Comparison of ENCODE assay signal across 25 cellular contexts in the genomic region with DNA sequence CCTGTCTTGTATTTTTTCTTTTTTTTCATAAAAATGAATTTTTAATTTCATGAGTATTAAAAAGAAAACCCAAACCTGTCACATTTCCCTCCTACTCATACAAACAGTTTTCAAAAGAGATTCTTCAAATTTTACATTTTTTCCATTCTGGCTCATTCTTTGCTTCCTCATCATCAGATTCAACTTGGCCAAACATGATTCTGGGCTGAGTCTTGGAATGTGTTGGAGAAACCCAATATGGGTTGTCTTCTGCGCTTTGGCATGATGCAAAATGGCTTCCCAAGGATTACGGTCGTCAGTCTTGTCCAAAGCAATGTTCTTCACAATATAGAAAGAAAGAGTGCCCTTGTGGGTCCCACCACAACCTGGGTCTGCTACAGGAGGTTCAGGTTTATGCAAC. TPM values are rescaled to one million over a fixed set of nuclear protein-coding genes. Genes with fewer than 3 reads are reported as not detected.
DNase-seq lines count a peak whose midpoint lies in the region; ATAC-seq lines count a peak whose summit lies in the region.
"Had no signal": no experiment of that assay in that cellular context is flagged by ENCODE, and none has a peak within 500 bp of the region (broad histone marks: within the 10 kb centered on the region; RNA-seq: fewer than 3 reads in every experiment).

No MANE protein-coding gene starts in this region.

- H3K79me1 ChIP-seq in mesenchymal stem cell (replicated peaks; ENCODE audit: low read length, poor library complexity, severe bottlenecking) = no peaks in the 10 kb centered on the region

- H2AFZ ChIP-seq in ACC112 (ENCODE audit: low read length, unreplicated experiment) (peak overlapping the region; percentile 79), mesenchymal stem cell (ENCODE audit: low read depth, low read length) (no peak overlapping the region)

- H2BK12ac ChIP-seq in mesenchymal stem cell (ENCODE audit: low read length in 2 of 2) = peak overlapping the region in 1 of 2 experiments; percentile 51

- H3K14ac ChIP-seq in mesenchymal stem cell (ENCODE audit: low read length in 2 of 2) = no peak overlapping the region

- H3K4ac ChIP-seq in mesenchymal stem cell (ENCODE audit: low read depth in 1 of 2, low read length in 2 of 2) = no peak overlapping the region

- H3K9me3 ChIP-seq in SJSA1 (replicated peaks) (no peaks in the 10 kb centered on the region), mesenchymal stem cell (ENCODE audit: control insufficient read depth, low read length) (no peaks in the 10 kb centered on the region), skeletal muscle satellite cell (replicated peaks; ENCODE audit: low read length) (no peaks in the 10 kb centered on the region)

- H3K4me3 ChIP-seq in ACC112 (ENCODE audit: low read depth, low read length) = no peak overlapping the region
- H3K4me3 ChIP-seq in SJSA1 = no peak overlapping the region
- no peak overlapping the region for H3K4me3 ChIP-seq in mesenchymal stem cell (ENCODE audit: insufficient read depth in 1 of 2, low read depth in 1 of 2, low read length in 2 of 2)
- no peak overlapping the region for H3K4me3 ChIP-seq in skeletal muscle satellite cell (ENCODE audit: low read length)

- no peak overlapping the region for H2BK5ac ChIP-seq in mesenchymal stem cell (ENCODE audit: low read depth, low read length, poor library complexity, severe bottlenecking)

- no peak overlapping the region for H2BK120ac ChIP-seq in mesenchymal stem cell (ENCODE audit: low read depth, low read length)

- peak overlapping the region; percentile 49 for H4K8ac ChIP-seq in mesenchymal stem cell (ENCODE audit: low read length)

- H3K4me2 ChIP-seq in mesenchymal stem cell (ENCODE audit: low read length, poor library complexity, severe bottlenecking) = no peak overlapping the region
- peak overlapping the region; percentile 13 for H3K4me2 ChIP-seq in skeletal muscle satellite cell (ENCODE audit: low read length)

- no peak overlapping the region for H3K23ac ChIP-seq in mesenchymal stem cell (ENCODE audit: low read length in 2 of 2)

- H4K91ac ChIP-seq in mesenchymal stem cell (ENCODE audit: low read length) = no peak overlapping the region

- peaks cover 25% of the 10 kb centered on the region for H3K4me1 ChIP-seq in ACC112 (ENCODE audit: control insufficient read depth, insufficient read depth, low read length, unreplicated experiment)
- H3K4me1 ChIP-seq in SJSA1 (replicated peaks) = peaks cover 33% of the 10 kb centered on the region
- H3K4me1 ChIP-seq in mesenchymal stem cell (ENCODE audit: control insufficient read depth, insufficient read depth, low read depth, low read length) = peaks cover 4% of the 10 kb centered on the region
- H3K4me1 ChIP-seq in skeletal muscle satellite cell (ENCODE audit: control insufficient read depth, insufficient read depth, low read length) = peaks cover 32% of the 10 kb centered on the region

- WGBS in mesenchymal stem cell = 82% methylated on average over 3 of the region's 3 CpGs

- H2AK5ac ChIP-seq in mesenchymal stem cell (ENCODE audit: low read length, severe bottlenecking) = peak overlapping the region; percentile 87

- no peak for ATAC-seq in GM18858 (IDR thresholded peaks at IDR 0.05; ENCODE audit: unreplicated experiment)
- ATAC-seq: HCT116, HepG2, Panc1 had no signal

- H3K18ac ChIP-seq in mesenchymal stem cell (ENCODE audit: low read depth in 1 of 2, low read length in 2 of 2) = no peak overlapping the region

- H3K79me2 ChIP-seq in ACC112 (ENCODE audit: control insufficient read depth, insufficient read depth, low read length, unreplicated experiment) = no peaks in the 10 kb centered on the region

- H3K27ac ChIP-seq in ACC112 (ENCODE audit: low read depth, low read length) (0 out of 2 replicates have a peak overlapping the region, but pooled peaks have one; percentile 28), SJSA1 (peak overlapping the region; percentile 69), mesenchymal stem cell (ENCODE audit: low read length, poor library complexity, severe bottlenecking) (peak overlapping the region; percentile 19)
- H3K27ac ChIP-seq: 22Rv1, RWPE1 had no signal

- no peak overlapping the region for H3K9ac ChIP-seq in mesenchymal stem cell (ENCODE audit: low read length)
- peak overlapping the region; percentile 43 for H3K9ac ChIP-seq in skeletal muscle satellite cell (ENCODE audit: low read depth, low read length)

- DNase-seq in SJSA1 (ENCODE audit: low read depth in 1 of 2, low spot score in 2 of 2) (no peak), mesenchymal stem cell (no peak), DMS153 (lab: John Stamatoyannopoulos, UW) (no peak), UCSD-AML1 (lab: John Stamatoyannopoulos, UW; ENCODE audit: unreplicated experiment) (no peak)
- DNase-seq: ACHN, Calu3, KBM-7, MV-4-11, NCI-H1105, NCI-H2029, NCI-H526 treated with DMSO at 0.1 percent for 48 hours, SHP77 had no signal

- no peaks in the 10 kb centered on the region for H3K27me3 ChIP-seq in ACC112 (ENCODE audit: insufficient read depth, low read length)
- no peaks in the 10 kb centered on the region for H3K27me3 ChIP-seq in SJSA1 (replicated peaks)
- no peaks in the 10 kb centered on the region for H3K27me3 ChIP-seq in mesenchymal stem cell (ENCODE audit: control insufficient read depth in 1 of 2, insufficient read depth in 1 of 2, low read length in 2 of 2)
- no peaks in the 10 kb centered on the region for H3K27me3 ChIP-seq in skeletal muscle satellite cell (ENCODE audit: control insufficient read depth, insufficient read depth, low read length)

- H3K36me3 ChIP-seq in ACC112 (ENCODE audit: insufficient read depth, low read length) = no peaks in the 10 kb centered on the region
- no peaks in the 10 kb centered on the region for H3K36me3 ChIP-seq in SJSA1
- peaks cover 0 to 4% of the 10 kb centered on the region in 2 experiments for H3K36me3 ChIP-seq in mesenchymal stem cell (ENCODE audit: control insufficient read depth in 1 of 2, insufficient read depth in 2 of 2, low read depth in 1 of 2, low read length in 2 of 2)
- no peaks in the 10 kb centered on the region for H3K36me3 ChIP-seq in skeletal muscle satellite cell (ENCODE audit: insufficient read depth, low read length)

- no peak overlapping the region for H2BK15ac ChIP-seq in mesenchymal stem cell (ENCODE audit: low read depth, poor library complexity, severe bottlenecking)

RNA-seq across cellular contexts. Expression of gene TM4SF4, which starts 12.4 kb away (rescaled TPM):
- not detected in 2 replicates for total RNA-seq in SJSA1 (2014; rRNA removed; shearing (Covaris generic))
- polyA plus RNA-seq in mesenchymal stem cell (2013, experiment 1 of 2) = 0.03 TPM
- polyA plus RNA-seq in mesenchymal stem cell (2013, experiment 2 of 2) = 0.03 TPM
- total RNA-seq in skeletal muscle satellite cell (2012; rRNA removed) = not detected in 2 replicates
- total RNA-seq: G401, H1, HT1080, MCF 10A, OCI-LY7 had no signal
- polyA plus RNA-seq: H1 had no signal

Comparison
In these comparisons a context has a peak if more than half of its experiments do, and no peak if none do; other contexts are left out.
1. H3K27ac ChIP-seq: peak in every context shown above with its lines; median percentile 69 in SJSA1; 28 in ACC112; 19 in mesenchymal stem cell.